ENCODE assay signal across 13 cellular contexts in genomic region chr2:207115715-207116364, GRCh38. TPM values are rescaled to one million over a fixed set of nuclear protein-coding genes. Genes with fewer than 3 reads are reported as not detected.
DNase-seq lines count a peak whose midpoint lies in the region; ATAC-seq and TF ChIP-seq lines count a peak whose summit lies in the region.
"Had no signal": no experiment of that assay in that cellular context is flagged by ENCODE, and none has a peak within 500 bp of the region (broad histone marks: within the 10 kb centered on the region; RNA-seq: fewer than 3 reads in every experiment).

No MANE protein-coding gene starts in this region.

- POLR2A ChIA-PET in RWPE1 (lab: Yijun Ruan, JAX; ENCODE audit: low non-redundant PET), result no interaction called here

- DNase-seq in NCI-H2227 (lab: John Stamatoyannopoulos, UW; ENCODE audit: unreplicated experiment), result peak; percentile 43
- no peak for DNase-seq in endodermal cell
- DNase-seq in kidney epithelial cell (ENCODE audit: low read depth), result no peak
- DNase-seq in superior temporal gyrus (ENCODE audit: extremely low spot score), result peak; percentile 88
- DNase-seq in NOMO-1 treated with DMSO at 0.1 percent for 48 hours (lab: John Stamatoyannopoulos, UW; ENCODE audit: unreplicated experiment), result no peak
- no peak for DNase-seq in RWPE1 (ENCODE audit: low spot score)
- DNase-seq: activated CD8-positive, alpha-beta T cell treated with anti-CD3 and anti-CD28 coated beads, Interleukin-2, amount 10 ng/mL, durations not matched to agents 7 days and 5 days; amniotic stem cell; DND-41; Kasumi-1; NCI-H82; stimulated activated naive CD4-positive, alpha-beta T cell had no signal

- no peak overlapping the region for H3K4me3 ChIP-seq in endodermal cell (ENCODE audit: low read length)
- H3K4me3 ChIP-seq in kidney epithelial cell (ENCODE audit: low read depth, low read length), result no peak overlapping the region

- H3K9me3 ChIP-seq in endodermal cell (ENCODE audit: control insufficient read depth, low read length), result no peaks in the 10 kb centered on the region

- WGBS in endodermal cell (ENCODE audit: insufficient coverage in 1 of 2, insufficient read length in 1 of 2), 2 experiments, result 66 to 85% methylated on average over 5 to 6 of the region's 6 CpGs

- H3K27ac Mint-ChIP-seq in endodermal cell, result no peak overlapping the region
- H3K27ac Mint-ChIP-seq: activated CD8-positive, alpha-beta T cell treated with anti-CD3 and anti-CD28 coated beads, Interleukin-2, amount 10 ng/mL, durations not matched to agents 7 days and 5 days had no signal

- H3K36me3 ChIP-seq in endodermal cell (ENCODE audit: control insufficient read depth, insufficient read depth, low read length), result peaks cover 71% of the 10 kb centered on the region
- no peaks in the 10 kb centered on the region for H3K36me3 ChIP-seq in kidney epithelial cell (ENCODE audit: control insufficient read depth, insufficient read depth, low read length)

- H3K27ac ChIP-seq in endodermal cell (ENCODE audit: low read depth, low read length) (no peak overlapping the region), RWPE1 (no peak overlapping the region)

- H3K9me3 Mint-ChIP-seq in endodermal cell, result no peaks in the 10 kb centered on the region

- TF ChIP-seq CTCF in endodermal cell (conservative IDR thresholded peaks at IDR 0.05), result peak; percentile 62
- TF ChIP-seq CTCF in kidney epithelial cell (IDR thresholded peaks at IDR 0.05; ENCODE audit: insufficient read depth, low read length, poor library complexity, severe bottlenecking), result peak; percentile 17
- TF ChIP-seq CTCF in RWPE1 (conservative IDR thresholded peaks at IDR 0.05; ENCODE audit: low read depth), result no peak

- CTCF ChIA-PET in RWPE1 (lab: Yijun Ruan, JAX), result interaction anchor here (0.6 kb wide), 2 partner anchors 9 to 17 kb away, joined by 4 to 5 read pairs; no protein-coding TSS in a partner anchor

- H3K27me3 Mint-ChIP-seq in endodermal cell (ENCODE audit: insufficient read depth), result no peaks in the 10 kb centered on the region

- no peak overlapping the region for H3K9ac ChIP-seq in endodermal cell (ENCODE audit: extremely low read depth, low read length, poor library complexity, severe bottlenecking)

- peaks cover 7% of the 10 kb centered on the region for H3K36me3 Mint-ChIP-seq in endodermal cell (ENCODE audit: low read depth)

- no peaks in the 10 kb centered on the region for H3K27me3 ChIP-seq in endodermal cell (ENCODE audit: control insufficient read depth, insufficient read depth, low read length, poor library complexity, severe bottlenecking)
- H3K27me3 ChIP-seq in kidney epithelial cell (ENCODE audit: control insufficient read depth, insufficient read depth, low read length), result no peaks in the 10 kb centered on the region

- H3K4me1 Mint-ChIP-seq in endodermal cell, result peaks cover 41% of the 10 kb centered on the region

- ATAC-seq in GM21367 (IDR thresholded peaks at IDR 0.05; ENCODE audit: unreplicated experiment), result no peak
- ATAC-seq: activated CD8-positive, alpha-beta T cell treated with anti-CD3 and anti-CD28 coated beads, Interleukin-2, amount 10 ng/mL, durations not matched to agents 7 days and 5 days had no signal

- H3K4me1 ChIP-seq in endodermal cell (ENCODE audit: control insufficient read depth, insufficient read depth, low read length), result peaks cover 6% of the 10 kb centered on the region

- no peak overlapping the region for H3K4me3 Mint-ChIP-seq in endodermal cell
- H3K4me3 Mint-ChIP-seq: activated CD8-positive, alpha-beta T cell treated with anti-CD3 and anti-CD28 coated beads, Interleukin-2, amount 10 ng/mL, durations not matched to agents 7 days and 5 days had no signal

RNA-seq across cellular contexts. Expression of gene KLF7, which starts 49.9 kb away (rescaled TPM):
- total RNA-seq in endodermal cell, result 10 to 100 TPM; 27.4 to 27.8 TPM
- polyA plus RNA-seq in endodermal cell (2013, experiment 1 of 2), result 23.3 TPM
- polyA plus RNA-seq in endodermal cell (2013, experiment 2 of 2), result 22.4 TPM
- 58.2 and 58.7 TPM in 2 replicates for total RNA-seq in kidney epithelial cell

Comparison
In these comparisons a context has a peak if more than half of its experiments do, and no peak if none do; other contexts are left out.
1. DNase-seq: peak in NCI-H2227 (single experiment) and superior temporal gyrus (single experiment); none in endodermal cell (single experiment), kidney epithelial cell (single experiment), NOMO-1 treated with DMSO at 0.1 percent for 48 hours (single experiment) and RWPE1 (single experiment).